3 cellular contexts compared by ENCODE assay signal in the genomic region with DNA sequence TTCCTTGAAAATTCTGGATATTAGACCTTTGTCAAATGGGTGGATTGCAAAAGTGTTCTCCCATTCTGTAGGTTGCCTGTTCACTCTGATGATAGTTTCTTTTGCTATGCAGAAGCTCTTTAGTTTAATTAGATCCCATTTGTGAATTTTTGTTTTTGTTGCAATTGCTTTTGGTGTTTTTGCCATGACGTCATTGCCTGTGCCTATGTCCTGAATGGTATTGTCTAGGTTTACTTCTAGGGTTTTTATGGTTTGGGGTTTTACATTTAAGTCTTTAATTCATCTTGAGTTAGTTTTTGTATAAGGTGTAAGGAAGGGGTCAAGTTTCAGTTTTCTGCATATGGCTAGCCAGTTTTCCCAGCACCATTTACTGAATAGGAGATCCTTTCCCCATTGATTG.
TF ChIP-seq lines count a peak whose summit lies in the region.
"Not testable (repeated sequence)": the region's sequence is repeated elsewhere in the genome, so short reads cannot be mapped to it uniquely, and the experiment has no call there.

No MANE protein-coding gene starts in this region.

TF ChIP-seq in HEK293, 187 proteins besides CTCF, POLR2A, EP300 and RAD21:
- TF ChIP-seq, protein P1, sequence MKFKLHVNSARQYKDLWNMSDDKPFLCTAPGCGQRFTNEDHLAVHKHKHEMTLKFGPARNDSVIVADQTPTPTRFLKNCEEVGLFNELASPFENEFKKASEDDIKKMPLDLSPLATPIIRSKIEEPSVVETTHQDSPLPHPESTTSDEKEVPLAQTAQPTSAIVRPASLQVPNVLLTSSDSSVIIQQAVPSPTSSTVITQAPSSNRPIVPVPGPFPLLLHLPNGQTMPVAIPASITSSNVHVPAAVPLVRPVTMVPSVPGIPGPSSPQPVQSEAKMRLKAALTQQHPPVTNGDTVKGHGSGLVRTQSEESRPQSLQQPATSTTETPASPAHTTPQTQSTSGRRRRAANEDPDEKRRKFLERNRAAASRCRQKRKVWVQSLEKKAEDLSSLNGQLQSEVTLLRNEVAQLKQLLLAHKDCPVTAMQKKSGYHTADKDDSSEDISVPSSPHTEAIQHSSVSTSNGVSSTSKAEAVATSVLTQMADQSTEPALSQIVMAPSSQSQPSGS (tag by site-specific recombination; IDR thresholded peaks at IDR 0.05; ENCODE audit: low read depth): peak; percentile 63; the same call in 1 of the 2 replicates

TF ChIP-seq in K562, 482 proteins besides CTCF, POLR2A, EP300 and RAD21:
- TF ChIP-seq, protein P2, sequence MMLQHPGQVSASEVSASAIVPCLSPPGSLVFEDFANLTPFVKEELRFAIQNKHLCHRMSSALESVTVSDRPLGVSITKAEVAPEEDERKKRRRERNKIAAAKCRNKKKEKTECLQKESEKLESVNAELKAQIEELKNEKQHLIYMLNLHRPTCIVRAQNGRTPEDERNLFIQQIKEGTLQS (IDR thresholded peaks at IDR 0.05): peak; percentile 25; the same call in 1 of the 2 replicates
- TF ChIP-seq, protein P2 (CRISPR knock-in tag; conservative IDR thresholded peaks at IDR 0.05): not testable (repeated sequence)

TF ChIP-seq in HepG2, 621 proteins besides CTCF, POLR2A, EP300 and RAD21 (continued from another document):
- peak; percentile 99 for TF ChIP-seq ATF7 (IDR thresholded peaks at IDR 0.05)
- TF ChIP-seq ATF7 (CRISPR knock-in tag; IDR thresholded peaks at IDR 0.05): not testable (repeated sequence)
